Comparison of ENCODE assay signal across 9 cellular contexts in genomic region chr2:155250800-155251199, GRCh38.
DNase-seq lines count a peak whose midpoint lies in the region; ATAC-seq, FAIRE-seq and TF ChIP-seq lines count a peak whose summit lies in the region.
"Had no signal": no experiment of that assay in that cellular context is flagged by ENCODE, and none has a peak within 500 bp of the region (broad histone marks: within the 10 kb centered on the region; RNA-seq: fewer than 3 reads in every experiment).

No MANE protein-coding gene starts in this region.

- no peak overlapping the region for H3K9ac ChIP-seq in kidney (ENCODE audit: low read length in 2 of 2)

- DNase-seq in NCI-H2081 (lab: John Stamatoyannopoulos, UW) (peak; percentile 30 to 64), NCI-H2081 treated with DMSO at 0.1 percent for 48 hours (lab: John Stamatoyannopoulos, UW) (no peak), NCI-H748 (lab: John Stamatoyannopoulos, UW; ENCODE audit: unreplicated experiment) (peak; percentile 83), kidney (no peak), dermis blood vessel endothelial cell (no peak), erythroblast (lab: John Stamatoyannopoulos, UW) (no peak), OCI-M2 (lab: John Stamatoyannopoulos, UW; ENCODE audit: unreplicated experiment) (no peak)

- no peaks in the 10 kb centered on the region for H3K36me3 ChIP-seq in kidney (ENCODE audit: control insufficient read depth in 1 of 2, insufficient read depth in 2 of 2, low read length in 2 of 2)

- intact Hi-C loops in kidney (cut with DNase I): no loop called here

- TF ChIP-seq POLR2A in erythroblast (IDR thresholded peaks at IDR 0.05; ENCODE audit: low read length): no peak

- peak; percentile 3 for TF ChIP-seq CTCF in kidney (IDR thresholded peaks at IDR 0.05; ENCODE audit: borderline replicate concordance, extremely low read depth, insufficient read depth)

- H3K27ac ChIP-seq in kidney (ENCODE audit: low read depth in 2 of 2, low read length in 2 of 2): no peak overlapping the region

- FAIRE-seq in kidney (lab: Jason Lieb, UNC): no peak
- FAIRE-seq: TTC549 had no signal

- peak; percentile 87 for ATAC-seq in HG02852 (IDR thresholded peaks at IDR 0.05; ENCODE audit: unreplicated experiment)

- no peak overlapping the region for H3K4me3 ChIP-seq in kidney (ENCODE audit: low read length in 2 of 2)

- H3K9me3 ChIP-seq in kidney (ENCODE audit: control insufficient read depth in 1 of 2, low read length in 2 of 2): no peaks in the 10 kb centered on the region

- no peaks in the 10 kb centered on the region for H3K4me1 ChIP-seq in kidney (ENCODE audit: control insufficient read depth in 1 of 2, insufficient read depth in 1 of 2, low read depth in 1 of 2, low read length in 2 of 2)

Comparison
In these comparisons a context has a peak if more than half of its experiments do, and no peak if none do; other contexts are left out.
1. DNase-seq: peak in NCI-H2081 (2 of 2) and NCI-H748 (single experiment); none in NCI-H2081 treated with DMSO at 0.1 percent for 48 hours (single experiment), kidney (single experiment), dermis blood vessel endothelial cell (single experiment), erythroblast (0 of 2) and OCI-M2 (single experiment).